24 cellular contexts compared by ENCODE assay signal in the genomic region with DNA sequence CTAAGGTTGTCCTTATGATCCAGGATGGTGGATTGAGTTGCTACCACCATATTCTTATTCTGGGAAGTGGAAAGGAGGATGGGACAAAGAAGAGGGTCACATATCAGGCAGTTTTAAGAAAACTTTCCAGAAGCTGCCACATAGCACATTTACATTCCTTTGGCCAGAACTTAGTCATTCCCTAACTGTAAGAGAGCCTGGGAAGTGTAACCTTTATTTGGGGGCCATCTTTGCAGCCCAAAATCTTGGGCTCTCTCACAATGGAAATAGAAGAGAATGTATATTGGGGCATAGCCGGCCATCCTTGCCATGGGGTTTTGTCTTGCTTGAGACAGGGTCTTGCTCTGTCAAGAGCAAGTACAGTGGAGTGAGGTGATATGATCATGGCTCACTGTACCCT. TPM values are rescaled to one million over a fixed set of nuclear protein-coding genes. Genes with fewer than 3 reads are reported as not detected.
DNase-seq lines count a peak whose midpoint lies in the region; ATAC-seq, FAIRE-seq and TF ChIP-seq lines count a peak whose summit lies in the region.
"Had no signal": no experiment of that assay in that cellular context is flagged by ENCODE, and none has a peak within 500 bp of the region (broad histone marks: within the 10 kb centered on the region; RNA-seq: fewer than 3 reads in every experiment).

No MANE protein-coding gene starts in this region.

- peaks cover 12% of the 10 kb centered on the region; the same call in 1 of the 2 replicates for H3K79me2 ChIP-seq in GM23248 (ENCODE audit: insufficient read depth)
- peaks cover 2% of the 10 kb centered on the region for H3K79me2 ChIP-seq in astrocyte (ENCODE audit: insufficient read depth, low read length)
- peaks cover 6% of the 10 kb centered on the region for H3K79me2 ChIP-seq in osteoblast (ENCODE audit: insufficient read depth, low read length)
- no peaks in the 10 kb centered on the region for H3K79me2 ChIP-seq in Karpas-422 (ENCODE audit: low read length)

- H3F3A ChIP-seq in GM23248 (ENCODE audit: insufficient read depth): no peaks in the 10 kb centered on the region

- in situ Hi-C loops in GM23248 (cut with MboI): no loop called here

- no peak for FAIRE-seq in astrocyte (lab: Jason Lieb, UNC)
- FAIRE-seq: A549, GM12878, H1 had no signal

- H3K36me3 ChIP-seq in GM23248 (ENCODE audit: low read depth) (0 out of 2 replicates have a peak, but pooled peaks cover 4% of the 10 kb centered on the region), astrocyte (ENCODE audit: insufficient read depth, low read length) (no peaks in the 10 kb centered on the region), osteoblast (ENCODE audit: insufficient read depth, low read length) (no peaks in the 10 kb centered on the region), Karpas-422 (ENCODE audit: insufficient read depth, low read length) (peaks cover 2% of the 10 kb centered on the region)

- ATAC-seq in GM19023 (IDR thresholded peaks at IDR 0.05; ENCODE audit: unreplicated experiment): no peak
- ATAC-seq: A549; CD8-positive, alpha-beta T cell; GM12878 had no signal

- peaks cover 3% of the 10 kb centered on the region for H3K4me1 Mint-ChIP-seq in astrocyte (ENCODE audit: low read depth, unreplicated experiment)

- peak overlapping the region; percentile 50 for H3K27ac Mint-ChIP-seq in astrocyte (ENCODE audit: unreplicated experiment)
- H3K27ac Mint-ChIP-seq: CD4-positive, CD25-positive, alpha-beta regulatory T cell; CD8-positive, alpha-beta T cell had no signal

- H3K27me3 Mint-ChIP-seq in astrocyte (ENCODE audit: low read depth, unreplicated experiment): no peaks in the 10 kb centered on the region
- H3K27me3 Mint-ChIP-seq: B cell had no signal

- 91 to 92% methylated on average over 1 of the region's 1 CpG for WGBS in GM23248 (ENCODE audit: low coverage in 1 of 2, low lambda C conversion rate in 2 of 2, missing lambda C conversion rate in 2 of 2), 2 experiments

- H3K4me1 ChIP-seq in GM23248 (ENCODE audit: insufficient read depth) (no peaks in the 10 kb centered on the region), astrocyte (ENCODE audit: insufficient read depth, low read length) (no peaks in the 10 kb centered on the region), osteoblast (ENCODE audit: insufficient read depth, low read length) (no peaks in the 10 kb centered on the region), Karpas-422 (ENCODE audit: low read length) (no peaks in the 10 kb centered on the region)
- H3K4me1 ChIP-seq: A549, Caco-2 had no signal

- H3K4me3 ChIP-seq in GM23248 (no peak overlapping the region), astrocyte (ENCODE audit: insufficient read depth, low read depth, low read length) (no peak overlapping the region), osteoblast (ENCODE audit: insufficient read depth, low read length) (no peak overlapping the region), Karpas-422 (ENCODE audit: low read length) (no peak overlapping the region)
- H3K4me3 ChIP-seq: A549, BLaER1, GM12878 had no signal

- peaks cover 5% of the 10 kb centered on the region for H3K36me3 Mint-ChIP-seq in astrocyte (ENCODE audit: low read depth, unreplicated experiment)

- no peak overlapping the region for H3K4me2 ChIP-seq in GM23248 (ENCODE audit: unreplicated experiment)
- no peak overlapping the region for H3K4me2 ChIP-seq in astrocyte (ENCODE audit: low read length)
- no peak overlapping the region for H3K4me2 ChIP-seq in osteoblast (ENCODE audit: insufficient read depth, low read length)
- no peak overlapping the region for H3K4me2 ChIP-seq in Karpas-422 (ENCODE audit: low read depth, low read length, poor library complexity, severe bottlenecking)
- H3K4me2 ChIP-seq: A549, BLaER1 had no signal

- H4K20me1 ChIP-seq in GM23248 (ENCODE audit: insufficient read depth) (no peaks in the 10 kb centered on the region), astrocyte (ENCODE audit: insufficient read depth, low read length) (no peaks in the 10 kb centered on the region), osteoblast (ENCODE audit: insufficient read depth, low read length) (no peaks in the 10 kb centered on the region), Karpas-422 (ENCODE audit: insufficient read depth, low read depth, low read length) (no peaks in the 10 kb centered on the region)
- H4K20me1 ChIP-seq: BLaER1 had no signal

- H3K4me3 Mint-ChIP-seq in astrocyte (ENCODE audit: unreplicated experiment): no peak overlapping the region
- H3K4me3 Mint-ChIP-seq: B cell; CD4-positive, CD25-positive, alpha-beta regulatory T cell; CD8-positive, alpha-beta T cell had no signal

- H3K27ac ChIP-seq in GM23248: no peak overlapping the region
- no peak overlapping the region for H3K27ac ChIP-seq in astrocyte (ENCODE audit: low read depth, low read length)
- no peak overlapping the region for H3K27ac ChIP-seq in osteoblast (ENCODE audit: low read depth, low read length)
- H3K27ac ChIP-seq in Karpas-422 (ENCODE audit: low read length): no peak overlapping the region
- H3K27ac ChIP-seq: A549, BLaER1, C4-2B had no signal

- H3K9me3 Mint-ChIP-seq in astrocyte (ENCODE audit: unreplicated experiment): peaks cover 11% of the 10 kb centered on the region

- no peak overlapping the region for H2AFZ ChIP-seq in GM23248
- no peak overlapping the region for H2AFZ ChIP-seq in astrocyte (ENCODE audit: low read depth, low read length)
- no peak overlapping the region for H2AFZ ChIP-seq in osteoblast (ENCODE audit: low read length)
- H2AFZ ChIP-seq in Karpas-422 (ENCODE audit: low read length): no peak overlapping the region

- H3K9me3 ChIP-seq in GM23248 (ENCODE audit: low read depth): no peaks in the 10 kb centered on the region
- H3K9me3 ChIP-seq in astrocyte (ENCODE audit: insufficient read depth, low read depth, low read length): peaks cover 4% of the 10 kb centered on the region
- peaks cover 2% of the 10 kb centered on the region for H3K9me3 ChIP-seq in osteoblast (ENCODE audit: low read depth, low read length)
- peaks cover 14% of the 10 kb centered on the region for H3K9me3 ChIP-seq in Karpas-422 (ENCODE audit: low read length)

- H3K9me2 ChIP-seq in GM23248 (ENCODE audit: insufficient read depth) (no peaks in the 10 kb centered on the region), Karpas-422 (replicated peaks; ENCODE audit: insufficient read depth, low read length) (no peaks in the 10 kb centered on the region)

- TF ChIP-seq CTCF in astrocyte (IDR thresholded peaks at IDR 0.05; ENCODE audit: insufficient read depth, low read depth, low read length) (no peak), osteoblast (IDR thresholded peaks at IDR 0.05; ENCODE audit: extremely low read depth, low read depth, low read length) (no peak)

- no peak overlapping the region for H3K9ac ChIP-seq in GM23248
- no peak overlapping the region for H3K9ac ChIP-seq in astrocyte (ENCODE audit: low read length)
- H3K9ac ChIP-seq in Karpas-422 (ENCODE audit: low read length): no peak overlapping the region
- H3K9ac ChIP-seq: BLaER1 had no signal

- H3K27me3 ChIP-seq in GM23248 (replicated peaks; ENCODE audit: insufficient read depth) (no peaks in the 10 kb centered on the region), astrocyte (ENCODE audit: insufficient read depth, low read length) (no peaks in the 10 kb centered on the region), osteoblast (ENCODE audit: insufficient read depth, low read length) (no peaks in the 10 kb centered on the region), Karpas-422 (ENCODE audit: low read length) (no peaks in the 10 kb centered on the region)
- H3K27me3 ChIP-seq: BLaER1 had no signal

- DNase-seq in AG08395 (ENCODE audit: low spot score): peak; percentile 2
- DNase-seq in GM23248: peak; percentile 14
- no peak for DNase-seq in astrocyte (ENCODE audit: low read depth)
- peak; percentile 70 for DNase-seq in osteoblast (ENCODE audit: insufficient read length, low spot score, missing footprints)
- DNase-seq in Karpas-422: no peak
- no peak for DNase-seq in AG08396 (ENCODE audit: low spot score)
- DNase-seq: 8988T; ACHN; Caco-2; CD4-positive, CD25-positive, alpha-beta regulatory T cell; CD8-positive, alpha-beta T cell; DMS153; DND-41; EL; GDM1; H7; HCEC 1CT had no signal

RNA-seq across cellular contexts. Expression of a gene that starts 8.4 kb away (rescaled TPM):
- total RNA-seq in GM23248 (2014; rRNA removed; shearing (Covaris generic)): 2.3 and 2.5 TPM in 2 replicates
- polyA plus RNA-seq in GM23248 (2016; fragmentation: Nextera tagmentation; extraction: Ambion mirVana): 2.8 and 2.9 TPM in 2 replicates
- total RNA-seq in astrocyte (1.9 and 2.0 TPM in 2 replicates), osteoblast (1.1 and 1.2 TPM in 2 replicates)
- total RNA-seq in Karpas-422 (2014; rRNA removed; shearing (Covaris generic); ENCODE audit: low replicate concordance): 3.0 and 4.9 TPM in 2 replicates

RNA-seq across cellular contexts. Expression of a gene that starts 20.1 kb away (rescaled TPM):
- 5.9 and 14.3 TPM in 2 replicates for total RNA-seq in GM23248 (2014; rRNA removed; shearing (Covaris generic))
- 14.1 and 16.4 TPM in 2 replicates for polyA plus RNA-seq in GM23248 (2016; fragmentation: Nextera tagmentation; extraction: Ambion mirVana)
- total RNA-seq in astrocyte: 1.1 and 1.2 TPM in 2 replicates
- total RNA-seq in osteoblast: 5.1 and 6.5 TPM in 2 replicates
- total RNA-seq in Karpas-422 (2014; rRNA removed; shearing (Covaris generic); ENCODE audit: low replicate concordance): 3.8 and 4.7 TPM in 2 replicates

RNA-seq across cellular contexts. Expression of a gene that starts 54.0 kb away (rescaled TPM):
- total RNA-seq in GM23248 (2014; rRNA removed; shearing (Covaris generic)): 9.0 and 12.9 TPM in 2 replicates
- 4.3 and 4.9 TPM in 2 replicates for polyA plus RNA-seq in GM23248 (2016; fragmentation: Nextera tagmentation; extraction: Ambion mirVana)
- total RNA-seq in astrocyte: 1.6 and 2.3 TPM in 2 replicates
- total RNA-seq in osteoblast: 1.4 and 2.4 TPM in 2 replicates
- total RNA-seq in Karpas-422 (2014; rRNA removed; shearing (Covaris generic); ENCODE audit: low replicate concordance): 19.2 and 37.2 TPM in 2 replicates

Comparison
In these comparisons a context has a peak if more than half of its experiments do, and no peak if none do; other contexts are left out.
1. DNase-seq: peak in AG08395 (single experiment), GM23248 (single experiment) and osteoblast (single experiment); none in astrocyte (single experiment), Karpas-422 (single experiment) and AG08396 (single experiment).